In genomic region chr5:79105868-79106267, GRCh38 we compare ENCODE assay signal across 20 cellular contexts. TPM values are rescaled to one million over a fixed set of nuclear protein-coding genes. Genes with fewer than 3 reads are reported as not detected.
DNase-seq lines count a peak whose midpoint lies in the region; ATAC-seq, FAIRE-seq and TF ChIP-seq lines count a peak whose summit lies in the region.
"Had no signal": no experiment of that assay in that cellular context is flagged by ENCODE, and none has a peak within 500 bp of the region (broad histone marks: within the 10 kb centered on the region; RNA-seq: fewer than 3 reads in every experiment).

No MANE protein-coding gene starts in this region.

- no peaks in the 10 kb centered on the region for H3K9me3 Mint-ChIP-seq in activated CD8-positive, alpha-beta T cell treated with anti-CD3 and anti-CD28 coated beads for 36 hours
- no peaks in the 10 kb centered on the region for H3K9me3 Mint-ChIP-seq in activated CD8-positive, alpha-beta T cell treated with anti-CD3 and anti-CD28 coated beads, Interleukin-2, amount 10 ng/mL, durations not matched to agents 7 days and 5 days (ENCODE audit: insufficient read depth)
- H3K9me3 Mint-ChIP-seq in endothelial cell (ENCODE audit: unreplicated experiment), result no peaks in the 10 kb centered on the region
- H3K9me3 Mint-ChIP-seq: CD4-positive, alpha-beta T cell had no signal

- H3K4me1 Mint-ChIP-seq in activated CD8-positive, alpha-beta T cell treated with anti-CD3 and anti-CD28 coated beads for 36 hours (ENCODE audit: low read depth), result no peaks in the 10 kb centered on the region
- peaks cover 8% of the 10 kb centered on the region for H3K4me1 Mint-ChIP-seq in activated CD8-positive, alpha-beta T cell treated with anti-CD3 and anti-CD28 coated beads, Interleukin-2, amount 10 ng/mL, durations not matched to agents 7 days and 5 days (ENCODE audit: low read depth)
- H3K4me1 Mint-ChIP-seq in endothelial cell (ENCODE audit: unreplicated experiment), result peaks cover 14% of the 10 kb centered on the region

- no peak for TF ChIP-seq POLR2A in GM12891 (IDR thresholded peaks at IDR 0.05; ENCODE audit: low read depth, low read length)

- no peak overlapping the region for H3K4me3 Mint-ChIP-seq in activated CD8-positive, alpha-beta T cell treated with anti-CD3 and anti-CD28 coated beads for 36 hours
- no peak overlapping the region for H3K4me3 Mint-ChIP-seq in activated CD8-positive, alpha-beta T cell treated with anti-CD3 and anti-CD28 coated beads, Interleukin-2, amount 10 ng/mL, durations not matched to agents 7 days and 5 days
- H3K4me3 Mint-ChIP-seq in endothelial cell (ENCODE audit: unreplicated experiment), result no peak overlapping the region
- H3K4me3 Mint-ChIP-seq: CD4-positive, alpha-beta T cell had no signal

- POLR2A ChIA-PET in activated CD8-positive, alpha-beta T cell treated with anti-CD3 and anti-CD28 coated beads for 36 hours (lab: Charles Lee), result no interaction called here
- POLR2A ChIA-PET in activated CD8-positive, alpha-beta T cell treated with anti-CD3 and anti-CD28 coated beads, Interleukin-2, amount 10 ng/mL, durations not matched to agents 7 days and 5 days (lab: Charles Lee), result no interaction called here

- no peak for DNase-seq in activated CD8-positive, alpha-beta T cell treated with anti-CD3 and anti-CD28 coated beads for 36 hours
- no peak for DNase-seq in activated CD8-positive, alpha-beta T cell treated with anti-CD3 and anti-CD28 coated beads, Interleukin-2, amount 10 ng/mL, durations not matched to agents 7 days and 5 days
- DNase-seq in NAMALWA (ENCODE audit: low spot score) (peak; percentile 10), endothelial cell (ENCODE audit: low spot score) (no peak), GM12891 (ENCODE audit: insufficient read length, low spot score) (no peak), anterior cingulate cortex (lab: John Stamatoyannopoulos, UW) (no peak)
- no peak for DNase-seq in activated CD4-positive, CD25-positive, alpha-beta regulatory T cell (lab: John Stamatoyannopoulos, UW)
- DNase-seq: ACHN; CD4-positive, alpha-beta T cell; GDM1; GOT3; NCI-H2029; NCI-H526 treated with DMSO at 0.1 percent for 48 hours; SHP77 had no signal

- H3K36me3 Mint-ChIP-seq in activated CD8-positive, alpha-beta T cell treated with anti-CD3 and anti-CD28 coated beads for 36 hours (ENCODE audit: low read depth), result no peaks in the 10 kb centered on the region
- no peaks in the 10 kb centered on the region for H3K36me3 Mint-ChIP-seq in activated CD8-positive, alpha-beta T cell treated with anti-CD3 and anti-CD28 coated beads, Interleukin-2, amount 10 ng/mL, durations not matched to agents 7 days and 5 days (ENCODE audit: low read depth)
- H3K36me3 Mint-ChIP-seq in endothelial cell (ENCODE audit: low read depth, unreplicated experiment), result peaks cover 6% of the 10 kb centered on the region

- FAIRE-seq in GM12891 (lab: Jason Lieb, UNC), result no peak
- FAIRE-seq: D721Med, GM12878 had no signal

- peak; percentile 13 for TF ChIP-seq CTCF in activated CD8-positive, alpha-beta T cell treated with anti-CD3 and anti-CD28 coated beads for 36 hours (IDR thresholded peaks at IDR 0.05)
- peak; percentile 25 for TF ChIP-seq CTCF in endothelial cell (IDR thresholded peaks at IDR 0.05; ENCODE audit: unreplicated experiment)

- CTCF ChIA-PET in activated CD8-positive, alpha-beta T cell treated with anti-CD3 and anti-CD28 coated beads for 36 hours (lab: Charles Lee), result interaction anchor here (1.0 to 5.7 kb wide), 7 partner anchors 11 to 492 kb away, joined by 3 to 100 read pairs (median 5); no protein-coding TSS in a partner anchor
- CTCF ChIA-PET in activated CD8-positive, alpha-beta T cell treated with anti-CD3 and anti-CD28 coated beads, Interleukin-2, amount 10 ng/mL, durations not matched to agents 7 days and 5 days (lab: Charles Lee), result interaction anchor here (1.0 to 3.8 kb wide), 4 partner anchors 27 to 84 kb away, joined by 3 to 45 read pairs (median 13); no protein-coding TSS in a partner anchor

- no peak overlapping the region for H3K27ac Mint-ChIP-seq in activated CD8-positive, alpha-beta T cell treated with anti-CD3 and anti-CD28 coated beads for 36 hours
- no peak overlapping the region for H3K27ac Mint-ChIP-seq in activated CD8-positive, alpha-beta T cell treated with anti-CD3 and anti-CD28 coated beads, Interleukin-2, amount 10 ng/mL, durations not matched to agents 7 days and 5 days
- no peak overlapping the region for H3K27ac Mint-ChIP-seq in endothelial cell (ENCODE audit: unreplicated experiment)
- H3K27ac Mint-ChIP-seq: CD4-positive, alpha-beta T cell had no signal

- peaks cover 17% of the 10 kb centered on the region for H3K27me3 Mint-ChIP-seq in activated CD8-positive, alpha-beta T cell treated with anti-CD3 and anti-CD28 coated beads for 36 hours
- peaks cover 23% of the 10 kb centered on the region for H3K27me3 Mint-ChIP-seq in activated CD8-positive, alpha-beta T cell treated with anti-CD3 and anti-CD28 coated beads, Interleukin-2, amount 10 ng/mL, durations not matched to agents 7 days and 5 days (ENCODE audit: low read depth)
- H3K27me3 Mint-ChIP-seq in endothelial cell (ENCODE audit: unreplicated experiment), result no peaks in the 10 kb centered on the region

- intact Hi-C loops in activated CD8-positive, alpha-beta T cell treated with anti-CD3 and anti-CD28 coated beads for 36 hours (cut with micrococcal nuclease), result loop anchor here (5.0 kb wide), 1 partner anchor 84 kb away; no protein-coding TSS in a partner anchor

- ATAC-seq in activated CD8-positive, alpha-beta T cell treated with anti-CD3 and anti-CD28 coated beads for 36 hours, result no peak
- no peak for ATAC-seq in activated CD8-positive, alpha-beta T cell treated with anti-CD3 and anti-CD28 coated beads, Interleukin-2, amount 10 ng/mL, durations not matched to agents 7 days and 5 days
- ATAC-seq: GM12878, Panc1 had no signal

TF ChIP-seq in GM12891, 5 proteins besides CTCF, POLR2A, EP300 and RAD21:
- TF ChIP-seq POLR2AphosphoS5 (IDR thresholded peaks at IDR 0.05; ENCODE audit: low read depth, low read length) (no peak), POU2F2 (IDR thresholded peaks at IDR 0.05; ENCODE audit: low read depth, low read length) (no peak), SPI1 (IDR thresholded peaks at IDR 0.05; ENCODE audit: low read depth, low read length) (no peak), PAX5 (IDR thresholded peaks at IDR 0.05; ENCODE audit: insufficient read depth, low read length, severe bottlenecking) (no peak), TAF1 (IDR thresholded peaks at IDR 0.05; ENCODE audit: low read depth, low read length) (no peak)
TF ChIP-seq in GM12891: peak in this region for 0.

RNA-seq across cellular contexts. Expression of gene BHMT, which starts 5.7 kb away (rescaled TPM):
- not detected for total RNA-seq in activated CD8-positive, alpha-beta T cell treated with anti-CD3 and anti-CD28 coated beads for 36 hours
- not detected for total RNA-seq in activated CD8-positive, alpha-beta T cell treated with anti-CD3 and anti-CD28 coated beads, Interleukin-2, amount 10 ng/mL, durations not matched to agents 7 days and 5 days
- total RNA-seq in endothelial cell (ENCODE audit: unreplicated experiment), result not detected
- not detected for polyA plus RNA-seq in GM12891 (2012; ENCODE audit: low read depth, missing spikeins)
- total RNA-seq: CD4-positive, alpha-beta T cell; MCF 10A; NCI-H460; SK-MEL-5 had no signal
- polyA plus RNA-seq: GM12878 had no signal

RNA-seq across cellular contexts. Expression of gene BHMT2, which starts 36.3 kb away (rescaled TPM):
- not detected for total RNA-seq in activated CD8-positive, alpha-beta T cell treated with anti-CD3 and anti-CD28 coated beads for 36 hours
- total RNA-seq in activated CD8-positive, alpha-beta T cell treated with anti-CD3 and anti-CD28 coated beads, Interleukin-2, amount 10 ng/mL, durations not matched to agents 7 days and 5 days, result not detected
- not detected for total RNA-seq in endothelial cell (ENCODE audit: unreplicated experiment)
- polyA plus RNA-seq in GM12891 (2012; ENCODE audit: low read depth, missing spikeins), result not detected
- total RNA-seq: CD4-positive, alpha-beta T cell; GM12878; MCF 10A; NCI-H460; SK-MEL-5 had no signal
- polyA plus RNA-seq: GM12878 had no signal

RNA-seq across cellular contexts. Expression of gene DMGDH, which starts 36.4 kb away (rescaled TPM):
- total RNA-seq in activated CD8-positive, alpha-beta T cell treated with anti-CD3 and anti-CD28 coated beads for 36 hours, result 1 to 10 TPM in 1 of 2 experiments, under 1 TPM in 1; 0.45 to 1.3 TPM
- not detected for total RNA-seq in activated CD8-positive, alpha-beta T cell treated with anti-CD3 and anti-CD28 coated beads, Interleukin-2, amount 10 ng/mL, durations not matched to agents 7 days and 5 days
- 0.36 TPM for total RNA-seq in endothelial cell (ENCODE audit: unreplicated experiment)
- 1.1 TPM for polyA plus RNA-seq in GM12891 (2012; ENCODE audit: low read depth, missing spikeins)
- total RNA-seq: SK-MEL-5 had no signal
